In the genomic region with DNA sequence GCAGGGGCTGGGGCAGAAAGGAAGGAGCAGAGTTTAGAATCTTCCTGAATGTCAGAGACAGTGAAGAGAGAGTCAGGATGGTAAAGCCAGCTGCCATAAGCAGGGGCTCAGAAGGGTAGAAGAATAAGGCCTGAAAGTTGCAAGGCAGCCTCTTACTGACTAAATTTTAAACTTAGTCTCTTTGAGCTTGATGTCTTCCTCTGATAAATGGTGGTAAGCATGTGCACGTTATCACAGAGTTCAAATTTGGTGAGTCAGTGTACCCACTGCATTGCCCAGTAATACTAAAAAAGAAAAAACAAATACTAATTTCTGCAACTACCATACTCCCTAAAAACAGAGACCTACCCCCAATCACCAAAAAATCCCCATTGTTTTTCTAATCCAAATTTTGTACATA, we compare ENCODE assay signal across 14 cellular contexts.
"Had no signal": no experiment of that assay in that cellular context is flagged by ENCODE, and none has a peak within 500 bp of the region (broad histone marks: within the 10 kb centered on the region; RNA-seq: fewer than 3 reads in every experiment).

No MANE protein-coding gene starts in this region.

- H3K27me3 Mint-ChIP-seq: dendritic cell treated with granulocyte-macrophage colony-stimulating factor and Interleukin-4, amounts not matched to agents 40 ng/mL and 50 ng/mL, for 4 days had no signal

- H3K4me3 ChIP-seq: ovary, SJCRH30, thyroid gland had no signal

- H3K36me3 ChIP-seq: ovary had no signal

- H3K4me3 Mint-ChIP-seq: dendritic cell treated with granulocyte-macrophage colony-stimulating factor and Interleukin-4, amounts not matched to agents 40 ng/mL and 50 ng/mL, for 4 days; neural crest cell had no signal

- H3K27ac ChIP-seq: brain microvascular endothelial cell, ovary, SJCRH30, thyroid gland, WERI-Rb-1 had no signal

- DNase-seq: activated effector memory CD4-positive, alpha-beta T cell treated with anti-CD3 and anti-CD28 coated beads, Interleukin-2, amount 50 U/mL, for 16 hours; brain microvascular endothelial cell; cerebellar nuclear complex; kidney glomerular epithelial cell; mesendoderm; ovary; SJCRH30; stimulated activated CD4-positive, alpha-beta T cell treated with anti-CD3 and anti-CD28 coated beads, Interleukin-2, amount 100 ng/mL, for 48 hours; stimulated activated CD8-positive, alpha-beta memory T cell treated with anti-CD3 and anti-CD28 coated beads, Interleukin-4, amount 100 ng/mL, for 48 hours; T-helper 9 cell; thyroid gland; WERI-Rb-1 had no signal

- H3K27ac Mint-ChIP-seq: dendritic cell treated with granulocyte-macrophage colony-stimulating factor and Interleukin-4, amounts not matched to agents 40 ng/mL and 50 ng/mL, for 4 days had no signal

- H3K27me3 ChIP-seq: brain microvascular endothelial cell, ovary, SJCRH30, thyroid gland had no signal

- H3K4me1 Mint-ChIP-seq: neural crest cell had no signal

- H3K4me1 ChIP-seq: thyroid gland had no signal

- H3K9me3 ChIP-seq: ovary, SJCRH30, thyroid gland had no signal

- H3K9me3 Mint-ChIP-seq: dendritic cell treated with granulocyte-macrophage colony-stimulating factor and Interleukin-4, amounts not matched to agents 40 ng/mL and 50 ng/mL, for 4 days; neural crest cell had no signal
